ENCODE assay signal across 8 cellular contexts in the genomic region with DNA sequence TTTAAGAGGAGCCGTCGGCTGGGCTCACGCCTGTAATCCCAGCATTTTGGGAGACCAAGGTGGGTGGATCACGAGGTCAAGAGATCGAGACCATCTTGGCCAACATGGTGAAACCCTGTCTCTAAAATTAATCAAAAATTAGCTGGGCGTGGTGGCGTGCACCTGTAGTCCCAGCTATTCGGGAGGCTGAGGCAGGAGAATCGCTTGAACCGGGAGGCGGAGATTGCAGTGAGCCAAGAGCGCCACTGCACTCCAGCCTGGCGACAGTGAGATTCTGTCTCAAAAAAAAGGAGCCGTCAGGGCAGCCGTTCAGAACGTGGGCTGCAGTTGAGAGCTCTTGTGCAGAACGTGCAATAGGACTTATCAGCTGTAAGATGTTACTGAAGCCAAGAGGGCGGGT. TPM values are rescaled to one million over a fixed set of nuclear protein-coding genes. Genes with fewer than 3 reads are reported as not detected.
DNase-seq lines count a peak whose midpoint lies in the region; ATAC-seq, FAIRE-seq and TF ChIP-seq lines count a peak whose summit lies in the region.
"Not testable (repeated sequence)": the region's sequence is repeated elsewhere in the genome, so short reads cannot be mapped to it uniquely, and the experiment has no call there.
"Had no signal": no experiment of that assay in that cellular context is flagged by ENCODE, and none has a peak within 500 bp of the region (broad histone marks: within the 10 kb centered on the region; RNA-seq: fewer than 3 reads in every experiment).

No MANE protein-coding gene starts in this region.

- 79% methylated on average over 18 of the region's 18 CpGs for WGBS in K562 (ENCODE audit: insufficient coverage, low coverage, missing lambda C conversion rate)

- CTCF ChIA-PET in Caco-2 (lab: Charles Lee); OCI-LY7 (lab: Charles Lee; ENCODE audit: unreplicated experiment); K562 (lab: Yijun Ruan, JAX; ENCODE audit: low intra/inter-chr PET ratio): not testable (repeated sequence)
- CTCF ChIA-PET in activated CD8-positive, alpha-beta memory T cell treated with anti-CD3 and anti-CD28 coated beads, Interleukin-2, amount 10 ng/mL, durations not matched to agents 7 days and 5 days (lab: Charles Lee), result interaction anchor here (1.3 to 10.5 kb wide), 3 partner anchors 11 to 92 kb away, joined by 5 to 104 read pairs (median 8); no protein-coding TSS in a partner anchor

- FAIRE-seq in K562 (lab: Jason Lieb, UNC), result not testable (repeated sequence)

- not testable (repeated sequence) for ATAC-seq in activated CD8-positive, alpha-beta memory T cell treated with anti-CD3 and anti-CD28 coated beads, Interleukin-2, amount 10 ng/mL, durations not matched to agents 7 days and 5 days; K562; natural killer cell

- not testable (repeated sequence) for BruUV-seq in Caco-2 (replicated peaks; lab: Mats Ljungman, UMichigan); OCI-LY7 (replicated peaks; lab: Mats Ljungman, UMichigan); K562 (replicated peaks; lab: Mats Ljungman, UMichigan)

- H3K4me1 ChIP-seq in Caco-2, result not testable (repeated sequence)
- H3K4me1 ChIP-seq in OCI-LY7 (ENCODE audit: insufficient read depth, low read length, poor library complexity, severe bottlenecking) (peaks cover 32% of the 10 kb centered on the region), K562 (replicated peaks in 1 of 2; ENCODE audit: control insufficient read depth in 2 of 2, insufficient read depth in 2 of 2, low read length in 2 of 2) (peaks cover 14 to 17% of the 10 kb centered on the region in 2 experiments)

- not testable (repeated sequence) for H3K27ac Mint-ChIP-seq in Caco-2 (ENCODE audit: unreplicated experiment); type B pancreatic cell
- peak overlapping the region; percentile 69 for H3K27ac Mint-ChIP-seq in activated CD8-positive, alpha-beta memory T cell treated with anti-CD3 and anti-CD28 coated beads, Interleukin-2, amount 10 ng/mL, durations not matched to agents 7 days and 5 days
- peak overlapping the region; percentile 92 for H3K27ac Mint-ChIP-seq in natural killer cell

- peak overlapping the region; percentile 89 for H3K4me2 ChIP-seq in OCI-LY7 (ENCODE audit: low read length)
- H3K4me2 ChIP-seq in K562 (ENCODE audit: insufficient read depth, low read length), result peak overlapping the region; percentile 93; the same call in 1 of the 2 replicates

- H3K36me3 ChIP-seq in Caco-2 (ENCODE audit: control insufficient read depth, insufficient read depth, low read length), result not testable (repeated sequence)
- H3K36me3 ChIP-seq in OCI-LY7 (ENCODE audit: insufficient read depth, low read length), result peaks cover 72% of the 10 kb centered on the region
- H3K36me3 ChIP-seq in K562 (ENCODE audit: control insufficient read depth, insufficient read depth, low read length), result peaks cover 63% of the 10 kb centered on the region

- H3K9me3 Mint-ChIP-seq in Caco-2 (ENCODE audit: unreplicated experiment); activated CD8-positive, alpha-beta memory T cell treated with anti-CD3 and anti-CD28 coated beads, Interleukin-2, amount 10 ng/mL, durations not matched to agents 7 days and 5 days (ENCODE audit: low read depth); natural killer cell; type B pancreatic cell: not testable (repeated sequence)

- not testable (repeated sequence) for H3K9ac ChIP-seq in K562 (ENCODE audit: insufficient read depth in 1 of 2, low read depth in 2 of 2, low read length in 2 of 2)

- H3K4me1 Mint-ChIP-seq in Caco-2 (ENCODE audit: low read depth, unreplicated experiment), result peaks cover 22% of the 10 kb centered on the region
- H3K4me1 Mint-ChIP-seq in activated CD8-positive, alpha-beta memory T cell treated with anti-CD3 and anti-CD28 coated beads, Interleukin-2, amount 10 ng/mL, durations not matched to agents 7 days and 5 days, result peaks cover 42% of the 10 kb centered on the region
- H3K4me1 Mint-ChIP-seq in natural killer cell, result peaks cover 40 to 41% of the 10 kb centered on the region in 2 donors
- H3K4me1 Mint-ChIP-seq in type B pancreatic cell (ENCODE audit: unreplicated experiment), result peaks cover 24% of the 10 kb centered on the region

- DNase-seq in Caco-2; OCI-LY7 (ENCODE audit: low spot score); activated CD8-positive, alpha-beta memory T cell treated with anti-CD3 and anti-CD28 coated beads, Interleukin-2, amount 10 ng/mL, durations not matched to agents 7 days and 5 days; K562 (ENCODE audit: extremely low read depth in 1 of 4, low spot score in 3 of 4); natural killer cell; type B pancreatic cell (ENCODE audit: extremely low spot score, unreplicated experiment): not testable (repeated sequence)

- intact Hi-C loops in Caco-2 (cut with micrococcal nuclease; ENCODE audit: unreplicated experiment); OCI-LY7 (cut with micrococcal nuclease; ENCODE audit: unreplicated experiment); K562 (cut with micrococcal nuclease); natural killer cell (cut with micrococcal nuclease): not testable (repeated sequence)

- TF ChIP-seq CTCF in Caco-2 (IDR thresholded peaks at IDR 0.05; ENCODE audit: insufficient read depth in 1 of 2, low read depth in 1 of 2, low read length in 1 of 2, severe bottlenecking in 1 of 2, unreplicated experiment in 1 of 2); OCI-LY7 (conservative IDR thresholded peaks at IDR 0.05; ENCODE audit: low read length); K562 (IDR thresholded peaks at IDR 0.05 in 2 of 3, conservative IDR thresholded peaks at IDR 0.05 in 1 of 3; ENCODE audit: insufficient read depth in 2 of 3, low read depth in 1 of 3, low read length in 3 of 3); natural killer cell (IDR thresholded peaks at IDR 0.05); type B pancreatic cell (conservative IDR thresholded peaks at IDR 0.05): not testable (repeated sequence)

- not testable (repeated sequence) for TF ChIP-seq POLR2A in K562 (conservative IDR thresholded peaks at IDR 0.05)

- H3K4me3 ChIP-seq in Caco-2 (ENCODE audit: low read depth, low read length); K562: not testable (repeated sequence)
- H3K4me3 ChIP-seq in OCI-LY7 (ENCODE audit: low read depth, low read length, poor library complexity, severe bottlenecking), result peak overlapping the region; percentile 79

- not testable (repeated sequence) for H2AFZ ChIP-seq in OCI-LY7 (ENCODE audit: low read length); K562 (ENCODE audit: low read depth, low read length)

- TF ChIP-seq EP300 in K562 (IDR thresholded peaks at IDR 0.05; ENCODE audit: low read length), result not testable (repeated sequence)

- H3K27me3 Mint-ChIP-seq in Caco-2 (ENCODE audit: insufficient read depth, unreplicated experiment); activated CD8-positive, alpha-beta memory T cell treated with anti-CD3 and anti-CD28 coated beads, Interleukin-2, amount 10 ng/mL, durations not matched to agents 7 days and 5 days; natural killer cell (ENCODE audit: low read depth in 2 of 2); type B pancreatic cell: not testable (repeated sequence)

- not testable (repeated sequence) for TF ChIP-seq RAD21 in K562 (CRISPR knock-in tag; conservative IDR thresholded peaks at IDR 0.05 in 1 of 2, IDR thresholded peaks at IDR 0.05 in 1 of 2)

- not testable (repeated sequence) for H3K9me3 ChIP-seq in Caco-2; OCI-LY7 (ENCODE audit: low read length); K562 (replicated peaks; ENCODE audit: control insufficient read depth, insufficient read depth, low read depth, low read length)

- POLR2A ChIA-PET in Caco-2 (lab: Charles Lee), result not testable (repeated sequence)
- POLR2A ChIA-PET in OCI-LY7 (lab: Charles Lee), result interaction anchor here (2.0 kb wide), 1 partner anchor 10 kb away, joined by 13 read pairs; no protein-coding TSS in a partner anchor
- POLR2A ChIA-PET in K562 (lab: Yijun Ruan, JAX), result interaction anchor here (0.6 to 7.1 kb wide), 4 partner anchors 9 to 261 kb away, joined by 3 to 114 read pairs (median 3); no protein-coding TSS in a partner anchor

- H4K20me1 ChIP-seq in OCI-LY7 (ENCODE audit: insufficient read depth, low read length); K562 (replicated peaks; ENCODE audit: control insufficient read depth, insufficient read depth, low read length): not testable (repeated sequence)

- H3K4me3 Mint-ChIP-seq in Caco-2 (ENCODE audit: unreplicated experiment), result peak overlapping the region; percentile 79
- H3K4me3 Mint-ChIP-seq in activated CD8-positive, alpha-beta memory T cell treated with anti-CD3 and anti-CD28 coated beads, Interleukin-2, amount 10 ng/mL, durations not matched to agents 7 days and 5 days; natural killer cell: not testable (repeated sequence)
- H3K4me3 Mint-ChIP-seq in type B pancreatic cell, result peak overlapping the region; percentile 57

- H3K9me1 ChIP-seq in K562 (ENCODE audit: control insufficient read depth, insufficient read depth, low read length), result not testable (repeated sequence)

- in situ Hi-C loops in K562 (cut with MboI), result not testable (repeated sequence)

- H3K27ac ChIP-seq in OCI-LY7 (ENCODE audit: low read depth, low read length, poor library complexity, severe bottlenecking); K562 (ENCODE audit: extremely low read depth, low read depth, low read length): not testable (repeated sequence)

- H3K36me3 Mint-ChIP-seq in Caco-2 (ENCODE audit: insufficient read depth, unreplicated experiment) (peaks cover 49% of the 10 kb centered on the region), type B pancreatic cell (peaks cover 23% of the 10 kb centered on the region)
- H3K36me3 Mint-ChIP-seq in activated CD8-positive, alpha-beta memory T cell treated with anti-CD3 and anti-CD28 coated beads, Interleukin-2, amount 10 ng/mL, durations not matched to agents 7 days and 5 days, result peaks cover 46% of the 10 kb centered on the region
- H3K36me3 Mint-ChIP-seq in natural killer cell, result not testable (repeated sequence)

- H3K9me2 ChIP-seq in OCI-LY7 (ENCODE audit: insufficient read depth, low read length), result not testable (repeated sequence)

- not testable (repeated sequence) for H3K27me3 ChIP-seq in Caco-2 (replicated peaks; ENCODE audit: control insufficient read depth, insufficient read depth, low read length); K562 (ENCODE audit: control insufficient read depth in 2 of 2, insufficient read depth in 2 of 2, low read length in 2 of 2)

- H3K79me2 ChIP-seq in OCI-LY7 (ENCODE audit: insufficient read depth, low read depth, low read length) (peaks cover 67% of the 10 kb centered on the region), K562 (ENCODE audit: control insufficient read depth, insufficient read depth, low read length) (peaks cover 76% of the 10 kb centered on the region)

RNA-seq across cellular contexts. Expression of a gene that starts 2.6 kb away (rescaled TPM):
- total RNA-seq in Caco-2 (2022) (134 and 152 TPM in 2 replicates), OCI-LY7 (2022) (232 and 253 TPM in 2 replicates), K562 (2014; rRNA removed) (131 and 146 TPM in 2 replicates), K562 (2014; rRNA removed; fragmentation: Illumina TruSeq; extraction: Trizol) (84.2 and 106 TPM in 2 replicates), K562 (2015; rRNA removed; fragmentation: Illumina TruSeq; extraction: Trizol) (115 and 117 TPM in 2 replicates), K562 (2021) (146 and 156 TPM in 2 replicates), natural killer cell (10 to 100 TPM; 73.4 to 96.0 (median 86.5) TPM), type B pancreatic cell (ENCODE audit: low replicate concordance) (54.8 and 112 TPM in 2 replicates)
- total RNA-seq in OCI-LY7 (2014; rRNA removed; shearing (Covaris generic)), result 315 and 339 TPM in 2 replicates
- total RNA-seq in activated CD8-positive, alpha-beta memory T cell treated with anti-CD3 and anti-CD28 coated beads, Interleukin-2, amount 10 ng/mL, durations not matched to agents 7 days and 5 days, result 100 to 1,000 TPM; 205 to 266 TPM
- 212 and 457 TPM in 2 replicates for total RNA-seq in K562 (2011; cell fraction: chromatin; rRNA removed; ENCODE audit: low replicate concordance)
- total RNA-seq in K562 (2011; cell fraction: nucleolus; rRNA removed), result 330 and 338 TPM in 2 replicates
- total RNA-seq in K562 (2011; cell fraction: nucleoplasm; rRNA removed), result 225 and 251 TPM in 2 replicates
- polyA plus RNA-seq in K562 (2011; rRNA removed) (232 and 251 TPM in 2 replicates), K562 (2014; fragmentation: Illumina TruSeq; extraction: Trizol) (144 and 171 TPM in 2 replicates), K562 (2014; fragmentation: Nextera tagmentation; extraction: Ambion mirVana) (10 to 100 TPM in 1 of 2 experiments, 1 to 10 TPM in 1; 8.7 to 18.2 TPM), K562 (2014; rRNA removed) (180 and 185 TPM in 2 replicates)
- 202 and 227 TPM in 2 replicates for polyA plus RNA-seq in K562 (2011; cell fraction: cytosol; rRNA removed)
- polyA plus RNA-seq in K562 (2011; cell fraction: nucleus; rRNA removed), result 549 and 656 TPM in 2 replicates
- 111 and 163 TPM in 2 replicates for polyA plus RNA-seq in K562 (2012)
- polyA minus RNA-seq in K562 (2011; rRNA and poly(A)+ RNA removed), result 154 and 186 TPM in 2 replicates
- 92.9 and 122 TPM in 2 replicates for polyA minus RNA-seq in K562 (2011; cell fraction: cytosol; rRNA and poly(A)+ RNA removed)
- polyA minus RNA-seq in K562 (2011; cell fraction: nucleus; rRNA and poly(A)+ RNA removed), result 267 and 269 TPM in 2 replicates

RNA-seq across cellular contexts. Expression of a gene that starts 13.2 kb away (rescaled TPM):
- 299 and 317 TPM in 2 replicates for total RNA-seq in Caco-2 (2022)
- total RNA-seq in OCI-LY7 (2014; rRNA removed; shearing (Covaris generic)), result 384 and 471 TPM in 2 replicates
- 484 and 531 TPM in 2 replicates for total RNA-seq in OCI-LY7 (2022)
- 100 to 1,000 TPM; 411 to 434 TPM for total RNA-seq in activated CD8-positive, alpha-beta memory T cell treated with anti-CD3 and anti-CD28 coated beads, Interleukin-2, amount 10 ng/mL, durations not matched to agents 7 days and 5 days
- total RNA-seq in K562 (2011; cell fraction: chromatin; rRNA removed; ENCODE audit: low replicate concordance), result 95.3 and 227 TPM in 2 replicates
- total RNA-seq in K562 (2011; cell fraction: nucleolus; rRNA removed), result 242 and 255 TPM in 2 replicates
- 165 and 167 TPM in 2 replicates for total RNA-seq in K562 (2011; cell fraction: nucleoplasm; rRNA removed)
- total RNA-seq in K562 (2014; rRNA removed), result 414 and 504 TPM in 2 replicates
- 196 and 250 TPM in 2 replicates for total RNA-seq in K562 (2014; rRNA removed; fragmentation: Illumina TruSeq; extraction: Trizol)
- 378 and 386 TPM in 2 replicates for total RNA-seq in K562 (2015; rRNA removed; fragmentation: Illumina TruSeq; extraction: Trizol)
- 518 and 532 TPM in 2 replicates for total RNA-seq in K562 (2021)
- polyA plus RNA-seq in K562 (2011; rRNA removed), result 216 and 275 TPM in 2 replicates
- 302 and 460 TPM in 2 replicates for polyA plus RNA-seq in K562 (2011; cell fraction: cytosol; rRNA removed)
- 274 and 319 TPM in 2 replicates for polyA plus RNA-seq in K562 (2011; cell fraction: nucleus; rRNA removed)
- 576 and 597 TPM in 2 replicates for polyA plus RNA-seq in K562 (2012)
- polyA plus RNA-seq in K562 (2014; fragmentation: Illumina TruSeq; extraction: Trizol), result 420 and 592 TPM in 2 replicates
- 10 to 100 TPM; 45.4 to 59.3 TPM for polyA plus RNA-seq in K562 (2014; fragmentation: Nextera tagmentation; extraction: Ambion mirVana)
- 225 and 259 TPM in 2 replicates for polyA plus RNA-seq in K562 (2014; rRNA removed)
- polyA minus RNA-seq in K562 (2011; rRNA and poly(A)+ RNA removed), result 238 and 356 TPM in 2 replicates
- polyA minus RNA-seq in K562 (2011; cell fraction: cytosol; rRNA and poly(A)+ RNA removed), result 360 and 377 TPM in 2 replicates
- 72.8 and 95.2 TPM in 2 replicates for polyA minus RNA-seq in K562 (2011; cell fraction: nucleus; rRNA and poly(A)+ RNA removed)
- total RNA-seq in natural killer cell, result 100 to 1,000 TPM; 234 to 265 (median 252) TPM
- 207 and 294 TPM in 2 replicates for total RNA-seq in type B pancreatic cell (ENCODE audit: low replicate concordance)

RNA-seq across cellular contexts. Expression of a gene that starts 15.1 kb away (rescaled TPM):
- 1.4 and 1.9 TPM in 2 replicates for total RNA-seq in Caco-2 (2022)
- total RNA-seq in OCI-LY7 (2014; rRNA removed; shearing (Covaris generic)), result not detected in 2 replicates
- not detected in 2 replicates for total RNA-seq in OCI-LY7 (2022)
- total RNA-seq in activated CD8-positive, alpha-beta memory T cell treated with anti-CD3 and anti-CD28 coated beads, Interleukin-2, amount 10 ng/mL, durations not matched to agents 7 days and 5 days, result not detected
- total RNA-seq in K562 (2011; cell fraction: chromatin; rRNA removed; ENCODE audit: low replicate concordance), result not detected in 2 replicates
- total RNA-seq in K562 (2011; cell fraction: nucleolus; rRNA removed), result not detected in 2 replicates
- not detected in 2 replicates for total RNA-seq in K562 (2011; cell fraction: nucleoplasm; rRNA removed)
- not detected in 2 replicates for total RNA-seq in K562 (2014; rRNA removed)
- not detected in 2 replicates for total RNA-seq in K562 (2014; rRNA removed; fragmentation: Illumina TruSeq; extraction: Trizol)
- not detected in 2 replicates for total RNA-seq in K562 (2015; rRNA removed; fragmentation: Illumina TruSeq; extraction: Trizol)
- total RNA-seq in K562 (2021), result 0.04 TPM in 1 of 2 replicates, not detected in the other
- polyA plus RNA-seq in K562 (2011; rRNA removed), result not detected in 2 replicates
- polyA plus RNA-seq in K562 (2011; cell fraction: cytosol; rRNA removed), result not detected in 2 replicates
- not detected in 2 replicates for polyA plus RNA-seq in K562 (2011; cell fraction: nucleus; rRNA removed)
- polyA plus RNA-seq in K562 (2012), result not detected in 2 replicates
- polyA plus RNA-seq in K562 (2014; fragmentation: Illumina TruSeq; extraction: Trizol), result not detected in 2 replicates
- not detected for polyA plus RNA-seq in K562 (2014; fragmentation: Nextera tagmentation; extraction: Ambion mirVana)
- polyA plus RNA-seq in K562 (2014; rRNA removed), result not detected in 2 replicates
- not detected in 2 replicates for polyA minus RNA-seq in K562 (2011; rRNA and poly(A)+ RNA removed)
- not detected in 2 replicates for polyA minus RNA-seq in K562 (2011; cell fraction: cytosol; rRNA and poly(A)+ RNA removed)
- polyA minus RNA-seq in K562 (2011; cell fraction: nucleus; rRNA and poly(A)+ RNA removed), result not detected in 2 replicates
- total RNA-seq in natural killer cell, result not detected
- total RNA-seq in type B pancreatic cell (ENCODE audit: low replicate concordance), result 0.85 and 1.5 TPM in 2 replicates
- total RNA-seq: HT-29 had no signal
- polyA plus RNA-seq: IgD-negative memory B cell had no signal

RNA-seq across cellular contexts. Expression of a gene that starts 18.8 kb away (rescaled TPM):
- total RNA-seq in Caco-2 (2022) (3.6 and 3.9 TPM in 2 replicates), OCI-LY7 (2022) (3.2 and 3.4 TPM in 2 replicates), K562 (2014; rRNA removed) (0.16 and 0.27 TPM in 2 replicates), K562 (2014; rRNA removed; fragmentation: Illumina TruSeq; extraction: Trizol) (0.11 TPM in 1 of 2 replicates, not detected in the other), K562 (2015; rRNA removed; fragmentation: Illumina TruSeq; extraction: Trizol) (0.25 and 0.38 TPM in 2 replicates), K562 (2021) (0.69 and 1.2 TPM in 2 replicates), natural killer cell (1 to 10 TPM in 1 of 3 donors, under 1 TPM in 2; 0.70 to 1.4 (median 0.91) TPM), type B pancreatic cell (ENCODE audit: low replicate concordance) (1.4 and 15.1 TPM in 2 replicates)
- 0.09 TPM in 1 of 2 replicates, not detected in the other for total RNA-seq in OCI-LY7 (2014; rRNA removed; shearing (Covaris generic))
- 1 to 10 TPM in 1 of 2 experiments, under 1 TPM in 1; 0.85 to 1.1 TPM for total RNA-seq in activated CD8-positive, alpha-beta memory T cell treated with anti-CD3 and anti-CD28 coated beads, Interleukin-2, amount 10 ng/mL, durations not matched to agents 7 days and 5 days
- total RNA-seq in K562 (2011; cell fraction: chromatin; rRNA removed; ENCODE audit: low replicate concordance), result 2.5 and 4.2 TPM in 2 replicates
- total RNA-seq in K562 (2011; cell fraction: nucleolus; rRNA removed), result 1.7 and 2.8 TPM in 2 replicates
- total RNA-seq in K562 (2011; cell fraction: nucleoplasm; rRNA removed), result 2.1 and 6.5 TPM in 2 replicates
- polyA plus RNA-seq in K562 (2011; rRNA removed) (0.42 and 0.96 TPM in 2 replicates), K562 (2014; fragmentation: Illumina TruSeq; extraction: Trizol) (0.28 and 0.46 TPM in 2 replicates), K562 (2014; fragmentation: Nextera tagmentation; extraction: Ambion mirVana) (not detected), K562 (2014; rRNA removed) (0.81 and 1.0 TPM in 2 replicates)
- polyA plus RNA-seq in K562 (2011; cell fraction: cytosol; rRNA removed), result 0.48 and 0.60 TPM in 2 replicates
- polyA plus RNA-seq in K562 (2011; cell fraction: nucleus; rRNA removed), result 9.4 and 12.9 TPM in 2 replicates
- 0.72 and 1.4 TPM in 2 replicates for polyA plus RNA-seq in K562 (2012)
- 0.25 and 0.30 TPM in 2 replicates for polyA minus RNA-seq in K562 (2011; rRNA and poly(A)+ RNA removed)
- not detected in 2 replicates for polyA minus RNA-seq in K562 (2011; cell fraction: cytosol; rRNA and poly(A)+ RNA removed)
- 1.3 and 1.6 TPM in 2 replicates for polyA minus RNA-seq in K562 (2011; cell fraction: nucleus; rRNA and poly(A)+ RNA removed)
- total RNA-seq: HT-29 had no signal
- polyA plus RNA-seq: IgD-negative memory B cell had no signal

RNA-seq across cellular contexts. Expression of a gene that starts 22.8 kb away (rescaled TPM):
- total RNA-seq in Caco-2 (2022), result 31.4 and 33.0 TPM in 2 replicates
- 59.4 and 62.7 TPM in 2 replicates for total RNA-seq in OCI-LY7 (2014; rRNA removed; shearing (Covaris generic))
- total RNA-seq in OCI-LY7 (2022), result 43.4 and 51.7 TPM in 2 replicates
- 10 to 100 TPM; 34.3 to 35.2 TPM for total RNA-seq in activated CD8-positive, alpha-beta memory T cell treated with anti-CD3 and anti-CD28 coated beads, Interleukin-2, amount 10 ng/mL, durations not matched to agents 7 days and 5 days
- 8.4 and 14.4 TPM in 2 replicates for total RNA-seq in K562 (2011; cell fraction: chromatin; rRNA removed; ENCODE audit: low replicate concordance)
- total RNA-seq in K562 (2011; cell fraction: nucleolus; rRNA removed), result 14.2 and 16.0 TPM in 2 replicates
- total RNA-seq in K562 (2011; cell fraction: nucleoplasm; rRNA removed), result 11.1 and 12.8 TPM in 2 replicates
- 58.2 and 68.3 TPM in 2 replicates for total RNA-seq in K562 (2014; rRNA removed)
- 16.5 and 16.8 TPM in 2 replicates for total RNA-seq in K562 (2014; rRNA removed; fragmentation: Illumina TruSeq; extraction: Trizol)
- total RNA-seq in K562 (2015; rRNA removed; fragmentation: Illumina TruSeq; extraction: Trizol), result 40.7 and 42.2 TPM in 2 replicates
- total RNA-seq in K562 (2021), result 33.3 and 36.0 TPM in 2 replicates
- polyA plus RNA-seq in K562 (2011; rRNA removed), result 15.4 and 16.6 TPM in 2 replicates
- polyA plus RNA-seq in K562 (2011; cell fraction: cytosol; rRNA removed), result 16.9 and 23.2 TPM in 2 replicates
- polyA plus RNA-seq in K562 (2011; cell fraction: nucleus; rRNA removed), result 11.9 and 16.8 TPM in 2 replicates
- polyA plus RNA-seq in K562 (2012), result 21.5 and 32.5 TPM in 2 replicates
- polyA plus RNA-seq in K562 (2014; fragmentation: Illumina TruSeq; extraction: Trizol), result 15.7 and 26.0 TPM in 2 replicates
- polyA plus RNA-seq in K562 (2014; fragmentation: Nextera tagmentation; extraction: Ambion mirVana), result 1 to 10 TPM; 1.4 to 4.5 TPM
- 42.8 and 51.3 TPM in 2 replicates for polyA plus RNA-seq in K562 (2014; rRNA removed)
- 5.3 and 7.0 TPM in 2 replicates for polyA minus RNA-seq in K562 (2011; rRNA and poly(A)+ RNA removed)
- 7.3 and 12.9 TPM in 2 replicates for polyA minus RNA-seq in K562 (2011; cell fraction: cytosol; rRNA and poly(A)+ RNA removed)
- 10.0 and 13.6 TPM in 2 replicates for polyA minus RNA-seq in K562 (2011; cell fraction: nucleus; rRNA and poly(A)+ RNA removed)
- 10 to 100 TPM in 2 of 3 donors, 1 to 10 TPM in 1; 8.9 to 16.2 (median 13.4) TPM for total RNA-seq in natural killer cell
- 25.5 and 33.5 TPM in 2 replicates for total RNA-seq in type B pancreatic cell (ENCODE audit: low replicate concordance)
